8 cellular contexts compared by ENCODE assay signal in genomic region chr3:113212155-113212844, GRCh38. TPM values are rescaled to one million over a fixed set of nuclear protein-coding genes. Genes with fewer than 3 reads are reported as not detected.
DNase-seq lines count a peak whose midpoint lies in the region; ATAC-seq and TF ChIP-seq lines count a peak whose summit lies in the region.

No MANE protein-coding gene starts in this region.

- H3K27ac ChIP-seq in breast epithelium (peak overlapping the region; percentile 93 to 99), thoracic aorta (peak overlapping the region; percentile 63 to 68)

- peak; percentile 63 for ATAC-seq in left lobe of liver
- ATAC-seq in thoracic aorta (ENCODE audit: insufficient number of reproducible peaks, low FRiP score, low read depth): no peak

- intact Hi-C loops in breast epithelium (cut with DNase I; ENCODE audit: low total_unique reads): no loop called here

- TF ChIP-seq CTCF in breast epithelium (IDR thresholded peaks at IDR 0.05) (no peak), thoracic aorta (IDR thresholded peaks at IDR 0.05) (no peak)

- H3K36me3 ChIP-seq in MG63: no peaks in the 10 kb centered on the region
- no peaks in the 10 kb centered on the region for H3K36me3 ChIP-seq in breast epithelium
- no peaks in the 10 kb centered on the region for H3K36me3 ChIP-seq in thoracic aorta

- peak overlapping the region; percentile 72 for H3K4me3 ChIP-seq in MG63
- peak overlapping the region; percentile 77 to 86 (median 85) for H3K4me3 ChIP-seq in breast epithelium
- peak overlapping the region; percentile 80 for H3K4me3 ChIP-seq in thoracic aorta

- peak; percentile 32 for TF ChIP-seq POLR2A in breast epithelium (IDR thresholded peaks at IDR 0.05)

- H3K4me1 ChIP-seq in breast epithelium (peaks cover 0 to 6% of the 10 kb centered on the region in 2 donors), thoracic aorta (ENCODE audit: control insufficient read depth in 1 of 2, low read depth in 2 of 2) (peaks cover 5 to 19% of the 10 kb centered on the region in 2 donors)

- DNase-seq in DMS79 treated with DMSO at 0.1 percent for 48 hours (lab: John Stamatoyannopoulos, UW) (peak; percentile 22), DMS79 (lab: John Stamatoyannopoulos, UW) (no peak), MG63 (peak; percentile 47), breast epithelium (ENCODE audit: low spot score in 2 of 2) (no peak), left lobe of liver (ENCODE audit: low spot score) (no peak), thoracic aorta (ENCODE audit: low spot score) (no peak), NCI-H774 (lab: John Stamatoyannopoulos, UW) (no peak), 8988T (no peak)

- H3K9me3 ChIP-seq in MG63: no peaks in the 10 kb centered on the region
- no peaks in the 10 kb centered on the region for H3K9me3 ChIP-seq in breast epithelium
- H3K9me3 ChIP-seq in thoracic aorta: no peaks in the 10 kb centered on the region

- no peaks in the 10 kb centered on the region; the same call in 1 of the 2 replicates for H3K27me3 ChIP-seq in MG63
- no peaks in the 10 kb centered on the region for H3K27me3 ChIP-seq in breast epithelium
- no peaks in the 10 kb centered on the region for H3K27me3 ChIP-seq in thoracic aorta (replicated peaks; ENCODE audit: insufficient read depth)

RNA-seq across cellular contexts. Expression of gene BOC, which starts 0.9 kb away (rescaled TPM):
- total RNA-seq in MG63 (2014; rRNA removed; shearing (Covaris generic); ENCODE audit: low replicate concordance): 1.4 and 3.9 TPM in 2 replicates
- total RNA-seq in breast epithelium (10 to 100 TPM; 48.8 to 56.6 (median 55.1) TPM), left lobe of liver (0.50 TPM), thoracic aorta (10 to 100 TPM; 23.4 to 33.4 TPM)

Comparison
In these comparisons a context has a peak if more than half of its experiments do, and no peak if none do; other contexts are left out.
1. DNase-seq: peak in DMS79 treated with DMSO at 0.1 percent for 48 hours (single experiment) and MG63 (single experiment); none in DMS79 (single experiment), breast epithelium (0 of 2), left lobe of liver (single experiment), thoracic aorta (single experiment), NCI-H774 (single experiment) and 8988T (single experiment).
2. Peak in every context shown above with its lines, with median percentiles within 50 percentile points of each other: H3K4me3 ChIP-seq.